In genomic region chr12:125549836-125550235, GRCh38 we compare ENCODE assay signal across 12 cellular contexts.
DNase-seq lines count a peak whose midpoint lies in the region; ATAC-seq, FAIRE-seq and TF ChIP-seq lines count a peak whose summit lies in the region.
"Had no signal": no experiment of that assay in that cellular context is flagged by ENCODE, and none has a peak within 500 bp of the region (broad histone marks: within the 10 kb centered on the region; RNA-seq: fewer than 3 reads in every experiment).

No MANE protein-coding gene starts in this region.

- no peaks in the 10 kb centered on the region for H3K36me3 Mint-ChIP-seq in astrocyte (ENCODE audit: low read depth, unreplicated experiment)
- H3K36me3 Mint-ChIP-seq in activated naive CD8-positive, alpha-beta T cell treated with anti-CD3 and anti-CD28 coated beads for 36 hours: no peaks in the 10 kb centered on the region

- no peak overlapping the region for H3K27ac Mint-ChIP-seq in astrocyte (ENCODE audit: unreplicated experiment)
- no peak overlapping the region for H3K27ac Mint-ChIP-seq in activated naive CD8-positive, alpha-beta T cell treated with anti-CD3 and anti-CD28 coated beads for 36 hours

- H3K27me3 ChIP-seq in astrocyte (ENCODE audit: insufficient read depth, low read length): no peaks in the 10 kb centered on the region
- no peaks in the 10 kb centered on the region for H3K27me3 ChIP-seq in lower lobe of right lung (ENCODE audit: low read depth)

- ATAC-seq in lower lobe of right lung: no peak
- no peak for ATAC-seq in GM19328 (IDR thresholded peaks at IDR 0.05; ENCODE audit: unreplicated experiment)

- no peak for TF ChIP-seq EP300 in Ishikawa (IDR thresholded peaks at IDR 0.05; ENCODE audit: borderline replicate concordance)

- TF ChIP-seq RAD21 in Ishikawa (IDR thresholded peaks at IDR 0.05; ENCODE audit: low read depth): peak; percentile 33; the same call in 1 of the 2 replicates

- intact Hi-C loops in lower lobe of right lung (cut with DNase I): no loop called here

- TF ChIP-seq CTCF in astrocyte (IDR thresholded peaks at IDR 0.05; ENCODE audit: insufficient read depth, low read depth, low read length): peak; percentile 19
- peak; percentile 15 for TF ChIP-seq CTCF in lower lobe of right lung (IDR thresholded peaks at IDR 0.05)

- no peaks in the 10 kb centered on the region for H3K4me1 ChIP-seq in astrocyte (ENCODE audit: insufficient read depth, low read length)
- H3K4me1 ChIP-seq in lower lobe of right lung: no peaks in the 10 kb centered on the region

- no peak overlapping the region for H3K27ac ChIP-seq in astrocyte (ENCODE audit: low read depth, low read length)
- no peak overlapping the region for H3K27ac ChIP-seq in lower lobe of right lung

- no peaks in the 10 kb centered on the region for H3K4me1 Mint-ChIP-seq in astrocyte (ENCODE audit: low read depth, unreplicated experiment)
- no peaks in the 10 kb centered on the region for H3K4me1 Mint-ChIP-seq in activated naive CD8-positive, alpha-beta T cell treated with anti-CD3 and anti-CD28 coated beads for 36 hours

- H3K4me2 ChIP-seq in astrocyte (ENCODE audit: low read length): no peak overlapping the region

- H2AFZ ChIP-seq in astrocyte (ENCODE audit: low read depth, low read length): no peak overlapping the region

- no peak overlapping the region for H3K4me3 Mint-ChIP-seq in astrocyte (ENCODE audit: unreplicated experiment)
- H3K4me3 Mint-ChIP-seq in activated naive CD8-positive, alpha-beta T cell treated with anti-CD3 and anti-CD28 coated beads for 36 hours: no peak overlapping the region

- no peaks in the 10 kb centered on the region for H3K79me2 ChIP-seq in astrocyte (ENCODE audit: insufficient read depth, low read length)

- H3K4me3 ChIP-seq in astrocyte (ENCODE audit: insufficient read depth, low read depth, low read length) (no peak overlapping the region), lower lobe of right lung (no peak overlapping the region)

- DNase-seq in GDM1 (lab: John Stamatoyannopoulos, UW) (peak; percentile 5), astrocyte (ENCODE audit: low read depth) (no peak), lower lobe of right lung (no peak), retina (no peak), inferior parietal cortex (ENCODE audit: extremely low spot score) (no peak)
- DNase-seq in activated naive CD8-positive, alpha-beta T cell treated with anti-CD3 and anti-CD28 coated beads for 36 hours: no peak
- DNase-seq: amniotic stem cell, DMS53, Right ventricle myocardium superior had no signal

- FAIRE-seq in astrocyte (lab: Jason Lieb, UNC): no peak
- FAIRE-seq: islet of Langerhans had no signal

- H3K9ac ChIP-seq in astrocyte (ENCODE audit: low read length): no peak overlapping the region

- H3K9me3 ChIP-seq in astrocyte (ENCODE audit: insufficient read depth, low read depth, low read length): no peaks in the 10 kb centered on the region
- H3K9me3 ChIP-seq in lower lobe of right lung: no peaks in the 10 kb centered on the region

- H3K36me3 ChIP-seq in astrocyte (ENCODE audit: insufficient read depth, low read length) (no peaks in the 10 kb centered on the region), lower lobe of right lung (no peaks in the 10 kb centered on the region)

- peaks cover 2% of the 10 kb centered on the region for H3K27me3 Mint-ChIP-seq in astrocyte (ENCODE audit: low read depth, unreplicated experiment)
- H3K27me3 Mint-ChIP-seq in activated naive CD8-positive, alpha-beta T cell treated with anti-CD3 and anti-CD28 coated beads for 36 hours: peaks cover 7% of the 10 kb centered on the region

- no peaks in the 10 kb centered on the region for H4K20me1 ChIP-seq in astrocyte (ENCODE audit: insufficient read depth, low read length)

- no peaks in the 10 kb centered on the region for H3K9me3 Mint-ChIP-seq in astrocyte (ENCODE audit: unreplicated experiment)
- H3K9me3 Mint-ChIP-seq in activated naive CD8-positive, alpha-beta T cell treated with anti-CD3 and anti-CD28 coated beads for 36 hours: peaks cover 3% of the 10 kb centered on the region

TF ChIP-seq in Ishikawa, 13 proteins besides CTCF, POLR2A, EP300 and RAD21:
- TF ChIP-seq EGR1 (IDR thresholded peaks at IDR 0.05) (no peak), FOXM1 (IDR thresholded peaks at IDR 0.05; ENCODE audit: borderline replicate concordance, low read depth) (no peak), NFIC (IDR thresholded peaks at IDR 0.05) (no peak), TEAD4 (IDR thresholded peaks at IDR 0.05) (no peak), CREB1 (IDR thresholded peaks at IDR 0.05; ENCODE audit: low read depth) (no peak), MAX (IDR thresholded peaks at IDR 0.05) (no peak), REST (IDR thresholded peaks at IDR 0.05; ENCODE audit: low read depth) (no peak), TAF1 (IDR thresholded peaks at IDR 0.05; ENCODE audit: low read depth) (no peak), CEBPB (IDR thresholded peaks at IDR 0.05) (no peak), YY1 (IDR thresholded peaks at IDR 0.05; ENCODE audit: low read depth) (no peak), ZBTB7A (IDR thresholded peaks at IDR 0.05; ENCODE audit: low read depth) (no peak), TCF12 (IDR thresholded peaks at IDR 0.05; ENCODE audit: low read depth) (no peak), USF1 (IDR thresholded peaks at IDR 0.05) (no peak)
